In the genomic region with DNA sequence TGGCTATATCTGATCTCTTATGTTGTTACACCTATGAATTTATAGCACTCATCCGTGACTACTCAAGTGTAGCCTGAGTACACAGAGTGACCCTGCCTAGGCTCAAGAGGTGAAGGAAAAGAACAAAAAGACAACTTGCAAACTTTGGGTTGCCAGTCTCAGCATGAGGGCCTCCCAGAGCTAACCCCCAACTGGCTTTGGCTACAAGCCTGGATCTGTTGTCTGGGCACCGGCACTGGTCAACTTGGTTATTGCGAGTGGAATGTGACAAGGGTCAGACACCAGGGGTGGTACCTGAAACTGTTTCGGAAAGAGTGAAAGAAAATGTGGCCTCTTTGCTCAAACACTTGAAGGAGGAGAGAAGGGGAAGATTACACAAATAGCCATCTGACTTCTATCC, we compare ENCODE assay signal across 29 cellular contexts.
"Had no signal": no experiment of that assay in that cellular context is flagged by ENCODE, and none has a peak within 500 bp of the region (broad histone marks: within the 10 kb centered on the region; RNA-seq: fewer than 3 reads in every experiment).

No MANE protein-coding gene starts in this region.

- H3K9me3 Mint-ChIP-seq: endodermal cell had no signal

- DNase-seq: effector CD8-positive, alpha-beta T cell; endodermal cell; foreskin fibroblast; gastrocnemius medialis; head of caudate nucleus; kidney; left lung; mesenchymal stem cell; naive B cell; stimulated activated CD4-positive, alpha-beta T cell treated with anti-CD3 and anti-CD28 coated beads, Interleukin-12 subunit alpha, Interleukin-12 subunit beta, amount 100 ng/mL, for 4 hours; stimulated activated CD4-positive, alpha-beta T cell treated with anti-CD3 and anti-CD28 coated beads, Interleukin-1b, Interleukin-23, amount 100 ng/mL, for 48 hours; stimulated activated CD4-positive, alpha-beta T cell treated with anti-CD3 and anti-CD28 coated beads, Interleukin-4, amount 100 ng/mL, for 1 hour; stimulated activated CD8-positive, alpha-beta memory T cell treated with anti-CD3 and anti-CD28 coated beads, Interleukin-4, amount 100 ng/mL, for 48 hours; stimulated activated naive CD4-positive, alpha-beta T cell treated with Interleukin-2 at 50 U/mL for 16 hours; upper lobe of right lung; uterus had no signal

- H3K36me3 Mint-ChIP-seq: mesothelial cell of epicardium had no signal

- H3K4me3 ChIP-seq: gastrocnemius medialis, left lung, mucosa of descending colon, smooth muscle cell, thoracic aorta, transverse colon, upper lobe of right lung, uterus had no signal

- H3K27me3 Mint-ChIP-seq: natural killer cell treated with Interleukin-12 subunit alpha and Interleukin-12 subunit beta and Interleukin-15 and Interleukin-18, amount 100 ng/mL, for 72 hours had no signal

- H3K4me2 ChIP-seq: smooth muscle cell had no signal

- H3K4me1 Mint-ChIP-seq: neural crest cell had no signal

- H3K27me3 ChIP-seq: gastrocnemius medialis, left lung, neutrophil, transverse colon, upper lobe of right lung, uterus had no signal

- H3K79me2 ChIP-seq: parathyroid adenoma had no signal

- H3K4me1 ChIP-seq: parathyroid adenoma, uterus had no signal

- ATAC-seq: gastrocnemius medialis; left lung; natural killer cell treated with Interleukin-12 subunit alpha and Interleukin-12 subunit beta and Interleukin-15 and Interleukin-18, amount 100 ng/mL, for 72 hours; sciatic nerve had no signal

- FAIRE-seq: colon, kidney had no signal

- H3K27ac Mint-ChIP-seq: endodermal cell, mesothelial cell of epicardium, progenitor cell of endocrine pancreas had no signal

- H2AFZ ChIP-seq: parathyroid adenoma had no signal

- H3K9ac ChIP-seq: parathyroid adenoma had no signal

- H3K27ac ChIP-seq: epithelial cell of prostate, gastrocnemius medialis, left lung, parathyroid adenoma, thoracic aorta, transverse colon, upper lobe of right lung, uterus had no signal

- H3K36me3 ChIP-seq: gastrocnemius medialis, left lung, neutrophil, thoracic aorta, transverse colon, upper lobe of right lung, uterus had no signal

- H3K9me3 ChIP-seq: gastrocnemius medialis, left lung, mucosa of descending colon, neutrophil, thoracic aorta, transverse colon, upper lobe of right lung, uterus had no signal

- H3K4me3 Mint-ChIP-seq: endodermal cell; mesothelial cell of epicardium; naive B cell; natural killer cell treated with Interleukin-12 subunit alpha and Interleukin-12 subunit beta and Interleukin-15 and Interleukin-18, amount 100 ng/mL, for 72 hours; neural crest cell had no signal
